ENCODE assay signal across 1 cellular context in the genomic region with DNA sequence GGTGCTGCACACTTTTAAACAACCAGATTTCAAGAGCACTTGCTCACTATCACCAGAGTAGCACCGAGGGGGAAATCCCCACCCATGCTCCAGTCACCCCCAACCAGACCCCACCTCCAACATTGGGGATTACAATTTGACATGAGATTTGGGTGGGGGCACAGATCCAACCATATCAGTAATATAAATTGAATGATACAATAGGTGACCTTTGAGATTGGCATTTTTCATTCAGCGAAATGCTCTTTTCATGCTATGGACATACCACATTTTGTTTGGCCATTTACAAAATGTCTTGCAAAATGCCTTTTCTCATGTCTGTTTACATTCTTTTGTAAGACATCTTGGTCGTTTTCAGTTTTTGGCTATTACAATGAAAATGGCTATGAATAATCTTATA.
TF ChIP-seq lines count a peak whose summit lies in the region.

No MANE protein-coding gene starts in this region.

TF ChIP-seq in IMR-90, 13 proteins besides CTCF, POLR2A, EP300 and RAD21 (continued from another document):
- TF ChIP-seq MXI1 (IDR thresholded peaks at IDR 0.05; ENCODE audit: borderline replicate concordance, low read depth, low read length): no peak
